In genomic region chr5:77491783-77492652, GRCh38 we compare ENCODE assay signal across 8 cellular contexts. TPM values are rescaled to one million over a fixed set of nuclear protein-coding genes. Genes with fewer than 3 reads are reported as not detected.
DNase-seq lines count a peak whose midpoint lies in the region; ATAC-seq and TF ChIP-seq lines count a peak whose summit lies in the region.

Gene WDR41, minus strand, starts transcription at chr5:77492316. Its CDS starts 96 bp downstream, at chr5:77492220.

- H3K27ac Mint-ChIP-seq in activated CD4-positive, alpha-beta T cell treated with anti-CD3 and anti-CD28 coated beads, Interleukin-2, amount 10 ng/mL, durations not matched to agents 7 days and 5 days: peak within 1 kb of the TSS; percentile 86

- POLR2A ChIA-PET in activated CD4-positive, alpha-beta T cell treated with anti-CD3 and anti-CD28 coated beads, Interleukin-2, amount 10 ng/mL, durations not matched to agents 7 days and 5 days (lab: Charles Lee): no interaction called here

- peaks cover 22% of the 10 kb centered on the region for H3K27me3 Mint-ChIP-seq in activated CD4-positive, alpha-beta T cell treated with anti-CD3 and anti-CD28 coated beads, Interleukin-2, amount 10 ng/mL, durations not matched to agents 7 days and 5 days

- CTCF ChIA-PET in activated CD4-positive, alpha-beta T cell treated with anti-CD3 and anti-CD28 coated beads, Interleukin-2, amount 10 ng/mL, durations not matched to agents 7 days and 5 days (lab: Charles Lee): interaction anchor here (0.8 to 2.9 kb wide), 12 partner anchors 9 to 403 kb away, joined by 3 to 15 read pairs (median 3); no protein-coding TSS in a partner anchor

- DNase-seq in NCI-H69 (lab: John Stamatoyannopoulos, UW): peak; percentile 99
- peak; percentile 82 for DNase-seq in activated CD4-positive, alpha-beta T cell treated with anti-CD3 and anti-CD28 coated beads, Interleukin-2, amount 10 ng/mL, durations not matched to agents 7 days and 5 days
- DNase-seq in dedifferentiated amniotic fluid mesenchymal stem cell (ENCODE audit: extremely low spot score): peak; percentile 92
- peak; percentile 91 for DNase-seq in left lobe of liver (ENCODE audit: low spot score)
- peak; percentile 74 for DNase-seq in stimulated activated CD4-positive, alpha-beta T cell treated with anti-CD3 and anti-CD28 coated beads, Interleukin-2, amount 100 ng/mL, for 4 hours (ENCODE audit: low read depth)

- H3K4me1 Mint-ChIP-seq in activated CD4-positive, alpha-beta T cell treated with anti-CD3 and anti-CD28 coated beads, Interleukin-2, amount 10 ng/mL, durations not matched to agents 7 days and 5 days: peaks cover 27% of the 10 kb centered on the region

- peak within 1 kb of the TSS; percentile 94 for H3K27ac ChIP-seq in C4-2B

- ATAC-seq in GM19324 (IDR thresholded peaks at IDR 0.05; ENCODE audit: low FRiP score, unreplicated experiment): peak; percentile 93
- peak; percentile 71 for ATAC-seq in HG03469 (IDR thresholded peaks at IDR 0.05; ENCODE audit: unreplicated experiment)
- peak; percentile 95 for ATAC-seq in left lobe of liver

- peaks cover 3% of the 10 kb centered on the region for H3K36me3 Mint-ChIP-seq in activated CD4-positive, alpha-beta T cell treated with anti-CD3 and anti-CD28 coated beads, Interleukin-2, amount 10 ng/mL, durations not matched to agents 7 days and 5 days (ENCODE audit: low read depth)

- H3K9me3 Mint-ChIP-seq in activated CD4-positive, alpha-beta T cell treated with anti-CD3 and anti-CD28 coated beads, Interleukin-2, amount 10 ng/mL, durations not matched to agents 7 days and 5 days: no peaks in the 10 kb centered on the region

- H3K4me3 Mint-ChIP-seq in activated CD4-positive, alpha-beta T cell treated with anti-CD3 and anti-CD28 coated beads, Interleukin-2, amount 10 ng/mL, durations not matched to agents 7 days and 5 days: peak within 1 kb of the TSS; percentile 78

- peak; percentile 99 for TF ChIP-seq CTCF in C4-2B (conservative IDR thresholded peaks at IDR 0.05)

RNA-seq across cellular contexts. Expression of gene WDR41, which starts in this region (rescaled TPM):
- total RNA-seq in activated CD4-positive, alpha-beta T cell treated with anti-CD3 and anti-CD28 coated beads, Interleukin-2, amount 10 ng/mL, durations not matched to agents 7 days and 5 days: 10 to 100 TPM; 15.3 to 18.0 TPM
- total RNA-seq in left lobe of liver: 14.5 TPM

Comparison
In these comparisons a context has a peak if more than half of its experiments do, and no peak if none do; other contexts are left out.
1. Peak in every context shown above with its lines: DNase-seq, ATAC-seq and H3K27ac ChIP-seq.